ENCODE assay signal across 1 cellular context in the genomic region with DNA sequence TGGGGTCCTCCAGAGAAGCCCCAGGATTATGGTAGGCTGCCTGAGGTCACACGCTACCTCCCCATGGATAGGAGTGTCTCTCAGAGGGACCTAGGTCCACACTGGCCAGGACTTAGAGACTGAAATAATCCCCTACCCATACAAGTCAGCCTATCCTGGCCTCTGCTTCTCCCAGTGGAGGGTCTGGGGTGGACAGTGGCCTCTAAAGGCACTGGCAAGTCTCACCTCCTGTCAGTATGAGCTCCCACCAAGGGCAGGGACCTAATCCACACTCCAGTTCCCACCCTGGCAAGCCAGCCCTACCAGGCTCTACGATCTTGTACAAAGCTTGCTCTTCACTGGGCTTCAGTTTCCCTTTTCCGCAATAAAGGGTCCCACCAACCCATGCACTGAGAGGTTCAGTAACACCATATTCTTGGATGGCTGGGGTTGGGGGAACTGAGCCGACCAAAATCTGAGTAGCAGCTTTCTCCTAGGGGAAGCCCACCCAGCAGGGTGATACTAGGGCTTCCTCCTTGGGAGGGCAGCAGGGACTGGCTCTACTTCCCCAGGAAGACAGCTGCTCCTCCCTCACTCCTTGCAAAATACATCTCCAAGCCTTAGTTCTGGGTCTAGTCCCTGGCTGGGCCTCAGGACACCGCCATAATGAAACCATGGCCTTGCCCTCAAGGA.
TF ChIP-seq lines count a peak whose summit lies in the region.

No MANE protein-coding gene starts in this region.

TF ChIP-seq in GM23338, 12 proteins besides CTCF, POLR2A, EP300 and RAD21 (continued from another document):
- TF ChIP-seq, protein P1, sequence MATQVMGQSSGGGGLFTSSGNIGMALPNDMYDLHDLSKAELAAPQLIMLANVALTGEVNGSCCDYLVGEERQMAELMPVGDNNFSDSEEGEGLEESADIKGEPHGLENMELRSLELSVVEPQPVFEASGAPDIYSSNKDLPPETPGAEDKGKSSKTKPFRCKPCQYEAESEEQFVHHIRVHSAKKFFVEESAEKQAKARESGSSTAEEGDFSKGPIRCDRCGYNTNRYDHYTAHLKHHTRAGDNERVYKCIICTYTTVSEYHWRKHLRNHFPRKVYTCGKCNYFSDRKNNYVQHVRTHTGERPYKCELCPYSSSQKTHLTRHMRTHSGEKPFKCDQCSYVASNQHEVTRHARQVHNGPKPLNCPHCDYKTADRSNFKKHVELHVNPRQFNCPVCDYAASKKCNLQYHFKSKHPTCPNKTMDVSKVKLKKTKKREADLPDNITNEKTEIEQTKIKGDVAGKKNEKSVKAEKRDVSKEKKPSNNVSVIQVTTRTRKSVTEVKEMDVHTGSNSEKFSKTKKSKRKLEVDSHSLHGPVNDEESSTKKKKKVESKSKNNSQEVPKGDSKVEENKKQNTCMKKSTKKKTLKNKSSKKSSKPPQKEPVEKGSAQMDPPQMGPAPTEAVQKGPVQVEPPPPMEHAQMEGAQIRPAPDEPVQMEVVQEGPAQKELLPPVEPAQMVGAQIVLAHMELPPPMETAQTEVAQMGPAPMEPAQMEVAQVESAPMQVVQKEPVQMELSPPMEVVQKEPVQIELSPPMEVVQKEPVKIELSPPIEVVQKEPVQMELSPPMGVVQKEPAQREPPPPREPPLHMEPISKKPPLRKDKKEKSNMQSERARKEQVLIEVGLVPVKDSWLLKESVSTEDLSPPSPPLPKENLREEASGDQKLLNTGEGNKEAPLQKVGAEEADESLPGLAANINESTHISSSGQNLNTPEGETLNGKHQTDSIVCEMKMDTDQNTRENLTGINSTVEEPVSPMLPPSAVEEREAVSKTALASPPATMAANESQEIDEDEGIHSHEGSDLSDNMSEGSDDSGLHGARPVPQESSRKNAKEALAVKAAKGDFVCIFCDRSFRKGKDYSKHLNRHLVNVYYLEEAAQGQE (IDR thresholded peaks at IDR 0.05; ENCODE audit: unreplicated experiment) = no peak
